In genomic region chr15:76199106-76200082, GRCh38 we compare ENCODE assay signal across 1 cellular context.
TF ChIP-seq lines count a peak whose summit lies in the region.

No MANE protein-coding gene starts in this region.

TF ChIP-seq in GM23338, 12 proteins besides CTCF, POLR2A, EP300 and RAD21 (continued from another document):
- TF ChIP-seq JUNB (IDR thresholded peaks at IDR 0.05; ENCODE audit: unreplicated experiment): no peak
- TF ChIP-seq CREB1 (CRISPR knock-in tag; IDR thresholded peaks at IDR 0.05; ENCODE audit: low read depth): no peak
- TF ChIP-seq REST (IDR thresholded peaks at IDR 0.05; ENCODE audit: unreplicated experiment): no peak
- no peak for TF ChIP-seq EZH2phosphoT487 (IDR thresholded peaks at IDR 0.05; ENCODE audit: unreplicated experiment)
- no peak for TF ChIP-seq POLR2AphosphoS5 (IDR thresholded peaks at IDR 0.05; ENCODE audit: low read depth)
- no peak for TF ChIP-seq ZNF331 (CRISPR knock-in tag; IDR thresholded peaks at IDR 0.05; ENCODE audit: low read depth)
- TF ChIP-seq STAT1 (IDR thresholded peaks at IDR 0.05; ENCODE audit: unreplicated experiment): no peak
